ENCODE assay signal across 24 cellular contexts in the genomic region with DNA sequence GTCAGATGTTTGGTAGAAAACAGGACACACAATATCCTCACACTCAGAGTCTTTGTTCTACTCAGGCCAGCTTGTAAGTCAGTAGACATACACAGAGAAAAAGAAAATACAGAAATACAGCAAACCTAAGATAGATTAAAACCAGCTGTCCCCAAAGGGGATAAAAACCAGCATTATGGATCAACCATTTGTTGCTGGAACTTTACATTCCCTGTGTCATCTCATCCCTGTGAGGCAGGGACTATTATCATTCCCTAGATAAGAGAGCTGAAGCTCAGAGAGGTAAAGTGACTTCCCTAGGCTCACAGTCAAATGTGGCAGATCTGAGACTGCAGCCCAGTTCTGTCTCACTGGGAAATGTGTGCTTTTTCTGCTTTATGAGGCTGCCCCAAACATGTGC.
"Had no signal": no experiment of that assay in that cellular context is flagged by ENCODE, and none has a peak within 500 bp of the region (broad histone marks: within the 10 kb centered on the region; RNA-seq: fewer than 3 reads in every experiment).

No MANE protein-coding gene starts in this region.

- ATAC-seq: esophagus mucosa; gastrocnemius medialis; heart right ventricle; left cardiac atrium; left lung; left ventricle myocardium superior; lower lobe of right lung; naive thymus-derived CD4-positive, alpha-beta T cell had no signal

- DNase-seq: dermis blood vessel endothelial cell; dorsolateral prefrontal cortex; effector CD4-positive, alpha-beta T cell; effector memory CD4-positive, alpha-beta T cell; endodermal cell; erythroblast; esophagus squamous epithelium; foreskin fibroblast; foreskin melanocyte; gastrocnemius medialis; glutamatergic neuron; head of caudate nucleus; heart right ventricle; hippocampal formation; left cardiac atrium; left lung; left ventricle myocardium superior; lower lobe of right lung; mesenchymal stem cell; midbrain; naive thymus-derived CD4-positive, alpha-beta T cell had no signal

- H3K9me3 ChIP-seq: gastrocnemius medialis had no signal

- H3K4me1 ChIP-seq: esophagus squamous epithelium, gastrocnemius medialis, heart right ventricle, left lung, lower lobe of right lung had no signal

- H3K4me3 ChIP-seq: coronary artery, dorsolateral prefrontal cortex, esophagus squamous epithelium, gastrocnemius medialis, heart right ventricle, left lung, lower lobe of right lung had no signal

- H3K36me3 ChIP-seq: esophagus squamous epithelium, gastrocnemius medialis, heart right ventricle, left lung, lower lobe of right lung had no signal

- H3K27ac ChIP-seq: coronary artery, dorsolateral prefrontal cortex, epithelial cell of prostate, esophagus squamous epithelium, gastrocnemius medialis, heart right ventricle, left lung, lower lobe of right lung had no signal
